ENCODE assay signal across 18 cellular contexts in genomic region chr2:194100201-194100600, GRCh38.
DNase-seq lines count a peak whose midpoint lies in the region; ATAC-seq and TF ChIP-seq lines count a peak whose summit lies in the region.
"Had no signal": no experiment of that assay in that cellular context is flagged by ENCODE, and none has a peak within 500 bp of the region (broad histone marks: within the 10 kb centered on the region; RNA-seq: fewer than 3 reads in every experiment).

No MANE protein-coding gene starts in this region.

- no peaks in the 10 kb centered on the region for H3K9me3 ChIP-seq in HCT116 (ENCODE audit: control insufficient read depth in 1 of 2, insufficient read depth in 1 of 2, low read depth in 1 of 2, low read length in 2 of 2)
- H3K9me3 ChIP-seq: BLaER1, HAP-1 had no signal

- H3K36me3 ChIP-seq in ACC112 (ENCODE audit: insufficient read depth, low read length) (no peaks in the 10 kb centered on the region), HCT116 (ENCODE audit: control insufficient read depth in 1 of 2, insufficient read depth in 2 of 2, low read length in 2 of 2) (no peaks in the 10 kb centered on the region)
- H3K36me3 ChIP-seq: BLaER1, HAP-1 had no signal

- no peak overlapping the region for H3K4me2 ChIP-seq in HCT116 (ENCODE audit: low read length)
- H3K4me2 ChIP-seq: BLaER1 had no signal

- TF ChIP-seq POLR2A in HCT116 (IDR thresholded peaks at IDR 0.05; ENCODE audit: borderline replicate concordance, extremely low read depth, insufficient read depth, insufficient read length), result no peak

- H3K4me1 ChIP-seq in ACC112 (ENCODE audit: control insufficient read depth, insufficient read depth, low read length, unreplicated experiment), result peaks cover 7% of the 10 kb centered on the region
- H3K4me1 ChIP-seq in HCT116 (ENCODE audit: control insufficient read depth in 1 of 2, insufficient read depth in 2 of 2, low read length in 2 of 2), result no peaks in the 10 kb centered on the region
- H3K4me1 ChIP-seq: BLaER1, HAP-1 had no signal

- CTCF ChIA-PET in HCT116 (lab: Charles Lee), result no interaction called here

- TF ChIP-seq CTCF in HCT116 (IDR thresholded peaks at IDR 0.05 in 2 of 3, conservative IDR thresholded peaks at IDR 0.05 in 1 of 3; ENCODE audit: borderline replicate concordance in 1 of 3, insufficient read depth in 1 of 3, low read depth in 2 of 3, low read length in 2 of 3), result no peak
- TF ChIP-seq CTCF in cardiac fibroblast (IDR thresholded peaks at IDR 0.05; ENCODE audit: low read depth, low read length), result no peak
- no peak for TF ChIP-seq CTCF in fibroblast of the aortic adventitia (IDR thresholded peaks at IDR 0.05; ENCODE audit: insufficient read depth, low read length)

- H2AFZ ChIP-seq in ACC112 (ENCODE audit: low read length, unreplicated experiment), result peak overlapping the region; percentile 45
- H2AFZ ChIP-seq in HCT116 (ENCODE audit: low read depth, low read length, poor library complexity, severe bottlenecking), result peak overlapping the region; percentile 35

- intact Hi-C loops in HCT116 (cut with micrococcal nuclease), result no loop called here

- peaks cover 3% of the 10 kb centered on the region for H3K9me3 Mint-ChIP-seq in natural killer cell treated with Interleukin-12 subunit alpha and Interleukin-12 subunit beta and Interleukin-15 and Interleukin-18, amount 100 ng/mL, for 72 hours

- TF ChIP-seq RAD21 in HCT116 (IDR thresholded peaks at IDR 0.05; ENCODE audit: low read depth), result no peak

- H3K4me1 Mint-ChIP-seq in natural killer cell treated with Interleukin-12 subunit alpha and Interleukin-12 subunit beta and Interleukin-15 and Interleukin-18, amount 100 ng/mL, for 72 hours (ENCODE audit: low read depth in 2 of 2), result no peaks in the 10 kb centered on the region
- H3K4me1 Mint-ChIP-seq: CD8-positive, alpha-beta memory T cell had no signal

- no peaks in the 10 kb centered on the region for H3K36me3 Mint-ChIP-seq in natural killer cell treated with Interleukin-12 subunit alpha and Interleukin-12 subunit beta and Interleukin-15 and Interleukin-18, amount 100 ng/mL, for 72 hours
- H3K36me3 Mint-ChIP-seq: CD8-positive, alpha-beta memory T cell had no signal

- ATAC-seq in HCT116 (no peak), HG02870 (IDR thresholded peaks at IDR 0.05; ENCODE audit: unreplicated experiment) (no peak), HG02759 (IDR thresholded peaks at IDR 0.05; ENCODE audit: unreplicated experiment) (no peak)
- ATAC-seq in natural killer cell treated with Interleukin-12 subunit alpha and Interleukin-12 subunit beta and Interleukin-15 and Interleukin-18, amount 100 ng/mL, for 72 hours, result no peak
- ATAC-seq: K562 had no signal

- no peak overlapping the region for H3K27ac Mint-ChIP-seq in natural killer cell treated with Interleukin-12 subunit alpha and Interleukin-12 subunit beta and Interleukin-15 and Interleukin-18, amount 100 ng/mL, for 72 hours
- H3K27ac Mint-ChIP-seq: CD8-positive, alpha-beta memory T cell; HFFc6 had no signal

- H3K4me3 Mint-ChIP-seq in natural killer cell treated with Interleukin-12 subunit alpha and Interleukin-12 subunit beta and Interleukin-15 and Interleukin-18, amount 100 ng/mL, for 72 hours, result no peak overlapping the region
- H3K4me3 Mint-ChIP-seq: CD8-positive, alpha-beta memory T cell; HFFc6 had no signal

- H3K27ac ChIP-seq in ACC112 (ENCODE audit: low read depth, low read length) (no peak overlapping the region), HCT116 (ENCODE audit: low read depth, low read length) (no peak overlapping the region)
- H3K27ac ChIP-seq: BLaER1, HL-60 had no signal

- H3K4me3 ChIP-seq in ACC112 (ENCODE audit: low read depth, low read length) (no peak overlapping the region), HCT116 (replicated peaks in 1 of 2; ENCODE audit: low read depth in 1 of 2, low read length in 2 of 2) (no peak overlapping the region), cardiac fibroblast (replicated peaks in 1 of 2; ENCODE audit: low read depth in 2 of 2, low read length in 2 of 2) (no peak overlapping the region), fibroblast of the aortic adventitia (ENCODE audit: low read depth, low read length) (no peak overlapping the region)
- H3K4me3 ChIP-seq: BLaER1, HAP-1, K562 had no signal

- H3K9me2 ChIP-seq in HCT116 (ENCODE audit: insufficient read depth), result no peaks in the 10 kb centered on the region

- H4K20me1 ChIP-seq in HCT116 (ENCODE audit: insufficient read depth), result no peaks in the 10 kb centered on the region
- H4K20me1 ChIP-seq: BLaER1 had no signal

- H3K79me2 ChIP-seq in ACC112 (ENCODE audit: control insufficient read depth, insufficient read depth, low read length, unreplicated experiment) (no peaks in the 10 kb centered on the region), HCT116 (ENCODE audit: insufficient read depth, low read length) (no peaks in the 10 kb centered on the region)

- RAD21 ChIA-PET in HCT116 (lab: Charles Lee; ENCODE audit: low non-redundant PET in 1 of 2, low total read pairs in 2 of 2, uncharacterized antibody in 2 of 2, unreplicated experiment in 2 of 2), result no interaction called here

- BruUV-seq in HCT116 (replicated peaks; lab: Mats Ljungman, UMichigan), result no TSS peak

- POLR2A ChIA-PET in HCT116 (lab: Charles Lee), result no interaction called here

- H3K27me3 Mint-ChIP-seq in natural killer cell treated with Interleukin-12 subunit alpha and Interleukin-12 subunit beta and Interleukin-15 and Interleukin-18, amount 100 ng/mL, for 72 hours, result no peaks in the 10 kb centered on the region
- H3K27me3 Mint-ChIP-seq: CD8-positive, alpha-beta memory T cell had no signal

- no peak for DNase-seq in HCT116 (ENCODE audit: low read depth, low spot score)
- peak; percentile 46 to 47 for DNase-seq in cardiac fibroblast (ENCODE audit: low read depth in 2 of 2)
- peak; percentile 64 for DNase-seq in fibroblast of the aortic adventitia (ENCODE audit: low read depth)
- no peak for DNase-seq in natural killer cell treated with Interleukin-12 subunit alpha and Interleukin-12 subunit beta and Interleukin-15 and Interleukin-18, amount 100 ng/mL, for 72 hours (ENCODE audit: low spot score)
- DNase-seq in AG20443 (ENCODE audit: low spot score), result no peak
- DNase-seq: AML-193; CD8-positive, alpha-beta memory T cell; DMS79 treated with DMSO at 0.1 percent for 48 hours; EL; GOT3; HFFc6 had no signal

- H3K27me3 ChIP-seq in ACC112 (ENCODE audit: insufficient read depth, low read length) (no peaks in the 10 kb centered on the region), HCT116 (ENCODE audit: insufficient read depth, low read length) (no peaks in the 10 kb centered on the region)
- H3K27me3 ChIP-seq: BLaER1 had no signal

- no peak overlapping the region for H3K9ac ChIP-seq in HCT116 (ENCODE audit: low read length)
- H3K9ac ChIP-seq: BLaER1 had no signal

TF ChIP-seq in HCT116, 20 proteins besides CTCF, POLR2A, EP300 and RAD21:
- no peak for TF ChIP-seq CBX3 (IDR thresholded peaks at IDR 0.05; ENCODE audit: low read depth)
- no peak for TF ChIP-seq EZH2phosphoT487 (IDR thresholded peaks at IDR 0.05; ENCODE audit: borderline replicate concordance)
- TF ChIP-seq SRF (IDR thresholded peaks at IDR 0.05; ENCODE audit: low read depth), result no peak
- no peak for TF ChIP-seq SP1 (IDR thresholded peaks at IDR 0.05; ENCODE audit: low read depth)
- no peak for TF ChIP-seq JUND (IDR thresholded peaks at IDR 0.05)
- no peak for TF ChIP-seq SIN3A (IDR thresholded peaks at IDR 0.05; ENCODE audit: low read depth)
- TF ChIP-seq ZBTB33 (IDR thresholded peaks at IDR 0.05; ENCODE audit: extremely low read depth, insufficient replicate concordance, low read length), result no peak
- no peak for TF ChIP-seq ZNF274 (IDR thresholded peaks at IDR 0.05; ENCODE audit: low read depth, low read length)
- TF ChIP-seq YY1 (IDR thresholded peaks at IDR 0.05; ENCODE audit: extremely low read depth, insufficient replicate concordance, low read depth, low read length), result no peak
- no peak for TF ChIP-seq ELF1 (IDR thresholded peaks at IDR 0.05; ENCODE audit: borderline replicate concordance, low read depth)
- TF ChIP-seq MAX (IDR thresholded peaks at IDR 0.05), result no peak
- no peak for TF ChIP-seq FOSL1 (IDR thresholded peaks at IDR 0.05; ENCODE audit: low read depth)
- TF ChIP-seq CEBPB (IDR thresholded peaks at IDR 0.05; ENCODE audit: low read depth), result no peak
- no peak for TF ChIP-seq ZFX (IDR thresholded peaks at IDR 0.05)

Comparison
In these comparisons a context has a peak if more than half of its experiments do, and no peak if none do; other contexts are left out.
1. DNase-seq: peak in cardiac fibroblast (2 of 2) and fibroblast of the aortic adventitia (single experiment); none in HCT116 (single experiment), natural killer cell treated with Interleukin-12 subunit alpha and Interleukin-12 subunit beta and Interleukin-15 and Interleukin-18, amount 100 ng/mL, for 72 hours (single experiment) and AG20443 (single experiment).